ENCODE assay signal across 2 cellular contexts in genomic region chrX:154732421-154733071, GRCh38.
TF ChIP-seq lines count a peak whose summit lies in the region.

No MANE protein-coding gene starts in this region.

TF ChIP-seq in liver, 16 proteins besides CTCF, POLR2A, EP300 and RAD21:
- TF ChIP-seq GABPA (IDR thresholded peaks at IDR 0.05 in 1 of 2, conservative IDR thresholded peaks at IDR 0.05 in 1 of 2) (no peak), HNF4A (conservative IDR thresholded peaks at IDR 0.05) (no peak), YY1 (IDR thresholded peaks at IDR 0.05) (no peak), FOXA2 (IDR thresholded peaks at IDR 0.05) (no peak), JUND (IDR thresholded peaks at IDR 0.05) (no peak), EGR1 (IDR thresholded peaks at IDR 0.05; ENCODE audit: low read depth in 2 of 2) (no peak)

TF ChIP-seq in HepG2, 621 proteins besides CTCF, POLR2A, EP300 and RAD21:
- TF ChIP-seq PRDM4 (CRISPR knock-in tag; IDR thresholded peaks at IDR 0.05; ENCODE audit: borderline replicate concordance) (no peak), ZNF34 (CRISPR knock-in tag; IDR thresholded peaks at IDR 0.05; ENCODE audit: borderline replicate concordance) (no peak), ZBTB37 (CRISPR knock-in tag; IDR thresholded peaks at IDR 0.05) (no peak), RBAK (CRISPR knock-in tag; IDR thresholded peaks at IDR 0.05) (no peak), EEA1 (CRISPR knock-in tag; IDR thresholded peaks at IDR 0.05; ENCODE audit: borderline replicate concordance) (no peak), SALL1 (CRISPR knock-in tag; IDR thresholded peaks at IDR 0.05) (no peak), ZNF790 (CRISPR knock-in tag; IDR thresholded peaks at IDR 0.05; ENCODE audit: borderline replicate concordance) (no peak), ZFP41 (CRISPR knock-in tag; IDR thresholded peaks at IDR 0.05; ENCODE audit: borderline replicate concordance) (no peak), BCL6 (CRISPR knock-in tag; IDR thresholded peaks at IDR 0.05) (no peak), SNAPC4 (CRISPR knock-in tag; IDR thresholded peaks at IDR 0.05) (no peak), HNRNPK (IDR thresholded peaks at IDR 0.05; ENCODE audit: low read depth, low read length, poor library complexity, severe bottlenecking) (no peak), NR2F2 (IDR thresholded peaks at IDR 0.05; ENCODE audit: borderline replicate concordance, low read depth) (no peak), AHR (CRISPR knock-in tag; IDR thresholded peaks at IDR 0.05) (no peak), ZNF652 (CRISPR knock-in tag; IDR thresholded peaks at IDR 0.05; ENCODE audit: borderline replicate concordance, low read depth) (no peak), POLR2AphosphoS2 (IDR thresholded peaks at IDR 0.05; ENCODE audit: low read depth, low read length) (no peak), SRSF9 (IDR thresholded peaks at IDR 0.05; ENCODE audit: borderline replicate concordance, insufficient read depth, low read depth, low read length, poor library complexity, severe bottlenecking) (no peak), IRF2 (CRISPR knock-in tag; IDR thresholded peaks at IDR 0.05) (no peak)
- TF ChIP-seq, protein P1, sequence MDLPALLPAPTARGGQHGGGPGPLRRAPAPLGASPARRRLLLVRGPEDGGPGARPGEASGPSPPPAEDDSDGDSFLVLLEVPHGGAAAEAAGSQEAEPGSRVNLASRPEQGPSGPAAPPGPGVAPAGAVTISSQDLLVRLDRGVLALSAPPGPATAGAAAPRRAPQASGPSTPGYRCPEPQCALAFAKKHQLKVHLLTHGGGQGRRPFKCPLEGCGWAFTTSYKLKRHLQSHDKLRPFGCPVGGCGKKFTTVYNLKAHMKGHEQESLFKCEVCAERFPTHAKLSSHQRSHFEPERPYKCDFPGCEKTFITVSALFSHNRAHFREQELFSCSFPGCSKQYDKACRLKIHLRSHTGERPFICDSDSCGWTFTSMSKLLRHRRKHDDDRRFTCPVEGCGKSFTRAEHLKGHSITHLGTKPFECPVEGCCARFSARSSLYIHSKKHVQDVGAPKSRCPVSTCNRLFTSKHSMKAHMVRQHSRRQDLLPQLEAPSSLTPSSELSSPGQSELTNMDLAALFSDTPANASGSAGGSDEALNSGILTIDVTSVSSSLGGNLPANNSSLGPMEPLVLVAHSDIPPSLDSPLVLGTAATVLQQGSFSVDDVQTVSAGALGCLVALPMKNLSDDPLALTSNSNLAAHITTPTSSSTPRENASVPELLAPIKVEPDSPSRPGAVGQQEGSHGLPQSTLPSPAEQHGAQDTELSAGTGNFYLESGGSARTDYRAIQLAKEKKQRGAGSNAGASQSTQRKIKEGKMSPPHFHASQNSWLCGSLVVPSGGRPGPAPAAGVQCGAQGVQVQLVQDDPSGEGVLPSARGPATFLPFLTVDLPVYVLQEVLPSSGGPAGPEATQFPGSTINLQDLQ (CRISPR knock-in tag; IDR thresholded peaks at IDR 0.05) = no peak
TF ChIP-seq in HepG2: peak in this region for 0.
